Comparison of ENCODE assay signal across 6 cellular contexts in genomic region chr6:31958412-31958740, GRCh38. TPM values are rescaled to one million over a fixed set of nuclear protein-coding genes. Genes with fewer than 3 reads are reported as not detected.
DNase-seq lines count a peak whose midpoint lies in the region; ATAC-seq, FAIRE-seq and TF ChIP-seq lines count a peak whose summit lies in the region.

No MANE protein-coding gene starts in this region.

- ATAC-seq in HG03108 (IDR thresholded peaks at IDR 0.05; ENCODE audit: unreplicated experiment) (peak; percentile 1), HG02884 (IDR thresholded peaks at IDR 0.05; ENCODE audit: unreplicated experiment) (no peak), GM21515 (IDR thresholded peaks at IDR 0.05; ENCODE audit: unreplicated experiment) (no peak), GM21723 (IDR thresholded peaks at IDR 0.05; ENCODE audit: unreplicated experiment) (no peak)

- no peaks in the 10 kb centered on the region for H3K27me3 ChIP-seq in bronchial epithelial cell (ENCODE audit: control insufficient read depth, insufficient read depth, low read length)
- H3K27me3 ChIP-seq in neutrophil: no peaks in the 10 kb centered on the region

- H3K4me3 ChIP-seq in bronchial epithelial cell (ENCODE audit: low read depth, low read length): peak overlapping the region; percentile 75
- H3K4me3 ChIP-seq in neutrophil (ENCODE audit: low read depth in 1 of 2, low read length in 1 of 2): peak overlapping the region; percentile 87 to 88

- H3K4me1 ChIP-seq in neutrophil (ENCODE audit: control insufficient read depth in 1 of 2, insufficient read depth in 1 of 2, low read depth in 1 of 2, low read length in 1 of 2): peaks cover 17 to 18% of the 10 kb centered on the region in 2 experiments

- DNase-seq in bronchial epithelial cell (ENCODE audit: low read depth): no peak

- no peak for FAIRE-seq in bronchial epithelial cell (lab: Jason Lieb, UNC)

- H3K36me3 ChIP-seq in bronchial epithelial cell (ENCODE audit: control insufficient read depth, insufficient read depth, low read length) (peaks cover 41% of the 10 kb centered on the region), neutrophil (peaks cover 71% of the 10 kb centered on the region)

- TF ChIP-seq CTCF in bronchial epithelial cell (IDR thresholded peaks at IDR 0.05; ENCODE audit: insufficient read depth, low read length, severe bottlenecking) (no peak), neutrophil (IDR thresholded peaks at IDR 0.05) (no peak)

- H3K9me3 ChIP-seq in neutrophil: no peaks in the 10 kb centered on the region

- peak overlapping the region; percentile 90 for H3K27ac ChIP-seq in neutrophil

RNA-seq across cellular contexts. Expression of gene NELFE, which starts 0.4 kb away (rescaled TPM):
- total RNA-seq in bronchial epithelial cell: 163 and 177 TPM in 2 replicates

RNA-seq across cellular contexts. Expression of gene SKIC2, which starts 0.6 kb away (rescaled TPM):
- total RNA-seq in bronchial epithelial cell: 44.8 and 48.0 TPM in 2 replicates

RNA-seq across cellular contexts. Expression of gene CFB, which starts 12.5 kb away (rescaled TPM):
- total RNA-seq in bronchial epithelial cell: 2.4 and 2.6 TPM in 2 replicates

RNA-seq across cellular contexts. Expression of gene DXO, which starts 13.6 kb away (rescaled TPM):
- total RNA-seq in bronchial epithelial cell: 8.4 and 12.2 TPM in 2 replicates

RNA-seq across cellular contexts. Expression of gene C4A, which starts 23.5 kb away (rescaled TPM):
- 1.2 and 1.8 TPM in 2 replicates for total RNA-seq in bronchial epithelial cell
